25 cellular contexts compared by ENCODE assay signal in genomic region chr6:46773201-46773855, GRCh38. TPM values are rescaled to one million over a fixed set of nuclear protein-coding genes. Genes with fewer than 3 reads are reported as not detected.
A peak's percentile ranks its signal among the peaks of the same experiment; 100 is the strongest.
DNase-seq lines count a peak whose midpoint lies in the region; ATAC-seq and TF ChIP-seq lines count a peak whose summit lies in the region.
"Had no signal": no experiment of that assay in that cellular context is flagged by ENCODE, and none has a peak within 500 bp of the region (broad histone marks: within the 10 kb centered on the region; RNA-seq: fewer than 3 reads in every experiment).

No MANE protein-coding gene starts in this region.

- no peaks in the 10 kb centered on the region for H3K9me3 ChIP-seq in liver (ENCODE audit: control insufficient read depth in 4 of 4, low read length in 3 of 4)
- no peaks in the 10 kb centered on the region for H3K9me3 ChIP-seq in right lobe of liver
- no peaks in the 10 kb centered on the region for H3K9me3 ChIP-seq in suprapubic skin
- H3K9me3 ChIP-seq: heart right ventricle, prostate gland, thyroid gland had no signal

- intact Hi-C loops in right lobe of liver (cut with DNase I), result no loop called here

- H3K4me3 Mint-ChIP-seq in natural killer cell treated with Interleukin-12 subunit alpha and Interleukin-12 subunit beta and Interleukin-15 and Interleukin-18, amount 100 ng/mL, for 72 hours, result no peak overlapping the region
- H3K4me3 Mint-ChIP-seq: effector memory CD8-positive, alpha-beta T cell; memory B cell; nephron had no signal

- WGBS in liver, result 64% methylated on average over 1 of the region's 1 CpG
- 48% methylated on average over 1 of the region's 1 CpG for WGBS in right lobe of liver (ENCODE audit: insufficient coverage, low coverage, low lambda C conversion rate, missing lambda C conversion rate)
- WGBS in suprapubic skin, result 50% methylated on average over 1 of the region's 1 CpG

- TF ChIP-seq RAD21 in liver (IDR thresholded peaks at IDR 0.05), result no peak

- no peaks in the 10 kb centered on the region for H3K36me3 Mint-ChIP-seq in natural killer cell treated with Interleukin-12 subunit alpha and Interleukin-12 subunit beta and Interleukin-15 and Interleukin-18, amount 100 ng/mL, for 72 hours
- H3K36me3 Mint-ChIP-seq: memory B cell had no signal

- peak overlapping the region; percentile 12 to 19 for H3K27ac ChIP-seq in liver (ENCODE audit: low read depth in 1 of 2, low read length in 2 of 2)
- peak overlapping the region in 1 of 3 donors; percentile 4 for H3K27ac ChIP-seq in right lobe of liver
- no peak overlapping the region for H3K27ac ChIP-seq in foreskin keratinocyte
- no peak overlapping the region for H3K27ac ChIP-seq in suprapubic skin
- H3K27ac ChIP-seq: C4-2B, prostate gland, SK-N-MC, thyroid gland had no signal

- no peak for TF ChIP-seq CTCF in liver (IDR thresholded peaks at IDR 0.05; ENCODE audit: low read depth, low read length, missing input control)
- TF ChIP-seq CTCF in right lobe of liver (IDR thresholded peaks at IDR 0.05), result no peak
- TF ChIP-seq CTCF in NB4 (IDR thresholded peaks at IDR 0.05; ENCODE audit: low read depth, low read length), result no peak
- no peak for TF ChIP-seq CTCF in foreskin keratinocyte (conservative IDR thresholded peaks at IDR 0.05)
- no peak for TF ChIP-seq CTCF in suprapubic skin (IDR thresholded peaks at IDR 0.05)

- DNase-seq in right lobe of liver (no peak), NB4 (ENCODE audit: low read depth) (peak; percentile 62), foreskin keratinocyte (no peak), NCI-H1436 treated with DMSO at 0.1 percent for 48 hours (lab: John Stamatoyannopoulos, UW) (no peak), NCI-H82 (lab: John Stamatoyannopoulos, UW) (no peak), suprapubic skin (ENCODE audit: low spot score in 2 of 2) (no peak)
- DNase-seq in natural killer cell treated with Interleukin-12 subunit alpha and Interleukin-12 subunit beta and Interleukin-15 and Interleukin-18, amount 100 ng/mL, for 72 hours (ENCODE audit: low spot score), result no peak
- DNase-seq: activated CD4-positive, alpha-beta T cell treated with anti-CD3 and anti-CD28 coated beads for 48 hours; activated gamma-delta T cell treated with Interleukin-2 at 50 U/mL for 16 hours; DMS153; effector memory CD8-positive, alpha-beta T cell; IMR-90; MM.1S; NCI-H2081; NCI-H510A treated with DMSO at 0.1 percent for 48 hours; thyroid gland had no signal

- no peak for TF ChIP-seq POLR2A in right lobe of liver (IDR thresholded peaks at IDR 0.05)
- no peak for TF ChIP-seq POLR2A in NB4 (IDR thresholded peaks at IDR 0.05; ENCODE audit: extremely low read depth, insufficient read length)
- no peak for TF ChIP-seq POLR2A in suprapubic skin (IDR thresholded peaks at IDR 0.05)

- H3K4me3 ChIP-seq in liver (ENCODE audit: low read depth in 1 of 3, low read length in 3 of 3) (no peak overlapping the region), right lobe of liver (no peak overlapping the region), NB4 (ENCODE audit: low read depth, low read length) (no peak overlapping the region), suprapubic skin (no peak overlapping the region)
- H3K4me3 ChIP-seq: heart right ventricle, prostate gland, SK-N-MC, thyroid gland had no signal

- no peak for TF ChIP-seq EP300 in suprapubic skin (IDR thresholded peaks at IDR 0.05)

- no peaks in the 10 kb centered on the region for H3K9me3 Mint-ChIP-seq in natural killer cell treated with Interleukin-12 subunit alpha and Interleukin-12 subunit beta and Interleukin-15 and Interleukin-18, amount 100 ng/mL, for 72 hours
- H3K9me3 Mint-ChIP-seq: effector memory CD8-positive, alpha-beta T cell; memory B cell; nephron had no signal

- no peak overlapping the region for H3K9ac ChIP-seq in liver (ENCODE audit: low read depth in 1 of 2, low read length in 2 of 2)

- H3K36me3 ChIP-seq in liver (ENCODE audit: control insufficient read depth in 4 of 4, insufficient read depth in 3 of 4, low read depth in 1 of 4, low read length in 3 of 4) (no peaks in the 10 kb centered on the region), right lobe of liver (no peaks in the 10 kb centered on the region), suprapubic skin (no peaks in the 10 kb centered on the region)
- H3K36me3 ChIP-seq: heart right ventricle, prostate gland, thyroid gland had no signal

- no peaks in the 10 kb centered on the region for H3K4me1 ChIP-seq in liver (ENCODE audit: control insufficient read depth in 4 of 4, insufficient read depth in 4 of 4, low read length in 3 of 4)
- H3K4me1 ChIP-seq in right lobe of liver, result no peaks in the 10 kb centered on the region
- H3K4me1 ChIP-seq in foreskin keratinocyte, result no peaks in the 10 kb centered on the region
- H3K4me1 ChIP-seq in suprapubic skin, result no peaks in the 10 kb centered on the region
- H3K4me1 ChIP-seq: prostate gland had no signal

- ATAC-seq in right lobe of liver, result no peak
- ATAC-seq in foreskin keratinocyte, result peak; percentile 27
- ATAC-seq in natural killer cell treated with Interleukin-12 subunit alpha and Interleukin-12 subunit beta and Interleukin-15 and Interleukin-18, amount 100 ng/mL, for 72 hours, result no peak
- ATAC-seq: effector memory CD8-positive, alpha-beta T cell; Panc1 had no signal

- H3K27me3 ChIP-seq in liver (ENCODE audit: control insufficient read depth in 4 of 4, insufficient read depth in 4 of 4, low read length in 3 of 4) (no peaks in the 10 kb centered on the region), right lobe of liver (no peaks in the 10 kb centered on the region), foreskin keratinocyte (no peaks in the 10 kb centered on the region), suprapubic skin (no peaks in the 10 kb centered on the region)
- H3K27me3 ChIP-seq: heart right ventricle, thyroid gland had no signal

- H3K27me3 Mint-ChIP-seq in natural killer cell treated with Interleukin-12 subunit alpha and Interleukin-12 subunit beta and Interleukin-15 and Interleukin-18, amount 100 ng/mL, for 72 hours, result peaks cover 4 to 5% of the 10 kb centered on the region in 2 donors

- H3K27ac Mint-ChIP-seq in natural killer cell treated with Interleukin-12 subunit alpha and Interleukin-12 subunit beta and Interleukin-15 and Interleukin-18, amount 100 ng/mL, for 72 hours, result no peak overlapping the region
- H3K27ac Mint-ChIP-seq: effector memory CD8-positive, alpha-beta T cell; memory B cell; nephron had no signal

- H3K4me1 Mint-ChIP-seq in natural killer cell treated with Interleukin-12 subunit alpha and Interleukin-12 subunit beta and Interleukin-15 and Interleukin-18, amount 100 ng/mL, for 72 hours (ENCODE audit: low read depth in 2 of 2), result no peaks in the 10 kb centered on the region
- H3K4me1 Mint-ChIP-seq: memory B cell, nephron had no signal

TF ChIP-seq in liver, 16 proteins besides CTCF, POLR2A, EP300 and RAD21 (continues in another document):
- TF ChIP-seq RXRA (IDR thresholded peaks at IDR 0.05) (no peak), JUND (IDR thresholded peaks at IDR 0.05) (no peak), ZBTB33 (IDR thresholded peaks at IDR 0.05) (no peak), TAF1 (conservative IDR thresholded peaks at IDR 0.05) (no peak), ATF3 (IDR thresholded peaks at IDR 0.05) (no peak), FOXA2 (IDR thresholded peaks at IDR 0.05) (no peak), MAX (IDR thresholded peaks at IDR 0.05) (no peak)

RNA-seq across cellular contexts. Expression of gene MEP1A, which starts 19.9 kb away (rescaled TPM):
- total RNA-seq in liver (1 to 10 TPM in 1 of 2 donors, not detected in 1; 1.8 TPM), right lobe of liver (under 1 TPM in 2 of 6 experiments, not detected in 4; 0.07 to 0.18 TPM), foreskin keratinocyte (0.07 TPM in 1 of 2 replicates, not detected in the other), suprapubic skin (under 1 TPM in 2 of 4 donors, not detected in 2; 0.30 to 0.34 TPM)
- polyA plus RNA-seq in liver (under 1 TPM; 0.01 to 0.08 TPM), foreskin keratinocyte (0.01 and 0.04 TPM in 2 replicates)
- total RNA-seq in natural killer cell treated with Interleukin-12 subunit alpha and Interleukin-12 subunit beta and Interleukin-15 and Interleukin-18, amount 100 ng/mL, for 72 hours, result not detected
- total RNA-seq: A673, heart right ventricle, IMR-90, thyroid gland had no signal
- polyA plus RNA-seq: heart right ventricle, IMR-90 had no signal

RNA-seq across cellular contexts. Expression of gene ANKRD66, which starts 26.6 kb away (rescaled TPM):
- total RNA-seq in liver (not detected), right lobe of liver (not detected), foreskin keratinocyte (not detected in 2 replicates), suprapubic skin (not detected)
- polyA plus RNA-seq in liver (not detected), foreskin keratinocyte (not detected in 2 replicates)
- total RNA-seq in natural killer cell treated with Interleukin-12 subunit alpha and Interleukin-12 subunit beta and Interleukin-15 and Interleukin-18, amount 100 ng/mL, for 72 hours, result not detected
- total RNA-seq: A673, heart right ventricle, IMR-90, prostate gland, thyroid gland had no signal
- polyA plus RNA-seq: heart right ventricle, IMR-90 had no signal

RNA-seq across cellular contexts. Expression of gene PLA2G7, which starts 38.2 kb away (rescaled TPM):
- total RNA-seq in liver (10 to 100 TPM in 1 of 2 donors, under 1 TPM in 1; 0.84 to 24.7 TPM), right lobe of liver (1 to 10 TPM in 5 of 6 experiments, under 1 TPM in 1; 0.92 to 7.4 (median 1.6) TPM), foreskin keratinocyte (6.4 and 6.5 TPM in 2 replicates), suprapubic skin (1 to 10 TPM; 2.8 to 7.6 (median 4.5) TPM)
- polyA plus RNA-seq in liver (1 to 10 TPM in 1 of 2 donors, under 1 TPM in 1; 0.35 to 1.8 TPM), foreskin keratinocyte (5.0 and 5.1 TPM in 2 replicates)
- total RNA-seq in natural killer cell treated with Interleukin-12 subunit alpha and Interleukin-12 subunit beta and Interleukin-15 and Interleukin-18, amount 100 ng/mL, for 72 hours, result not detected
- total RNA-seq: A673, IMR-90 had no signal
- polyA plus RNA-seq: IMR-90 had no signal

Comparison
In these comparisons a context has a peak if more than half of its experiments do, and no peak if none do; other contexts are left out.
1. H3K27ac ChIP-seq: peak in liver (2 of 2); none in foreskin keratinocyte (single experiment) and suprapubic skin (single experiment).